Comparison of ENCODE assay signal across 21 cellular contexts in genomic region chr7:2751086-2751485, GRCh38.
DNase-seq lines count a peak whose midpoint lies in the region; ATAC-seq, FAIRE-seq and TF ChIP-seq lines count a peak whose summit lies in the region.
"Had no signal": no experiment of that assay in that cellular context is flagged by ENCODE, and none has a peak within 500 bp of the region (broad histone marks: within the 10 kb centered on the region; RNA-seq: fewer than 3 reads in every experiment).

No MANE protein-coding gene starts in this region.

- H3K4me3 ChIP-seq in GM12878, result no peak overlapping the region
- H3K4me3 ChIP-seq: GM23248, HAP-1, SJSA1 had no signal

- intact Hi-C loops in left ventricle myocardium superior (cut with micrococcal nuclease), result no loop called here
- intact Hi-C loops in Right ventricle myocardium inferior (cut with DNase I), result no loop called here
- intact Hi-C loops in GM12878 (cut with micrococcal nuclease; ENCODE audit: unreplicated experiment), result no loop called here

- TF ChIP-seq EP300 in GM12878 (IDR thresholded peaks at IDR 0.05; ENCODE audit: borderline replicate concordance in 1 of 2, control insufficient read depth in 1 of 2, low read depth in 2 of 2, low read length in 2 of 2), result no peak

- H3K4me1 Mint-ChIP-seq in memory B cell, result peaks cover 24% of the 10 kb centered on the region

- no peaks in the 10 kb centered on the region for H4K20me1 ChIP-seq in GM12878 (ENCODE audit: control insufficient read depth, insufficient read depth)

- H3K9ac ChIP-seq in GM12878 (ENCODE audit: control insufficient read depth, insufficient read depth, low read length), result no peak overlapping the region
- H3K9ac ChIP-seq: GM23248 had no signal

- no peaks in the 10 kb centered on the region for H3K79me2 ChIP-seq in GM12878 (ENCODE audit: control insufficient read depth, insufficient read depth, low read length)

- in situ Hi-C loops in GM12878 (cut with MboI), result no loop called here

- FAIRE-seq in GM12878 (lab: Jason Lieb, UNC) (no peak), urothelium cell line (lab: Jason Lieb, UNC) (no peak)
- FAIRE-seq: GM12892 had no signal

- TF ChIP-seq CTCF in GM12878 (IDR thresholded peaks at IDR 0.05 in 2 of 3, conservative IDR thresholded peaks at IDR 0.05 in 1 of 3; ENCODE audit: control insufficient read depth in 2 of 3, extremely low read depth in 1 of 3, insufficient read depth in 1 of 3, low read depth in 3 of 3, low read length in 3 of 3), result no peak

- no TSS peak for BruUV-seq in GM12878 (replicated peaks; lab: Mats Ljungman, UMichigan)

- no peaks in the 10 kb centered on the region for H3K4me1 ChIP-seq in GM12878 (ENCODE audit: control insufficient read depth, insufficient read depth, low read length)
- H3K4me1 ChIP-seq: HAP-1 had no signal

- TF ChIP-seq POLR2A in GM12878 (IDR thresholded peaks at IDR 0.05; ENCODE audit: low read depth, low read length), result no peak

- RAD21 ChIA-PET in GM12878 (lab: Charles Lee; ENCODE audit: unreplicated experiment), result interaction anchor here (1.0 to 1.6 kb wide), 5 partner anchors 22 to 115 kb away, joined by 3 to 4 read pairs (median 3); no protein-coding TSS in a partner anchor

- no peak for TF ChIP-seq RAD21 in GM12878 (IDR thresholded peaks at IDR 0.05; ENCODE audit: insufficient read depth, low read depth, low read length)

- H3K27me3 ChIP-seq in GM12878 (replicated peaks in 1 of 2; ENCODE audit: control insufficient read depth in 2 of 2, insufficient read depth in 2 of 2, low read length in 1 of 2), result no peaks in the 10 kb centered on the region
- H3K27me3 ChIP-seq: SJSA1 had no signal

- no peak overlapping the region for H3K27ac ChIP-seq in GM12878 (ENCODE audit: control insufficient read depth, insufficient read depth)
- H3K27ac ChIP-seq: GM23248, HL-60, SJSA1 had no signal

- 8% methylated on average over 5 of the region's 5 CpGs for WGBS in GM12878 (ENCODE audit: insufficient coverage, insufficient replicate concordance, low lambda C conversion rate, missing lambda C conversion rate)

- peak overlapping the region; percentile 2 for H3K27ac Mint-ChIP-seq in memory B cell

- H3K27me3 Mint-ChIP-seq in memory B cell, result no peaks in the 10 kb centered on the region
- H3K27me3 Mint-ChIP-seq: CD4-positive, CD25-positive, alpha-beta regulatory T cell had no signal

- peaks cover 30% of the 10 kb centered on the region for H3K36me3 Mint-ChIP-seq in memory B cell

- no peaks in the 10 kb centered on the region; the same call in 2 of the 3 replicates for H3K9me3 ChIP-seq in GM12878 (replicated peaks; ENCODE audit: control insufficient read depth, insufficient read depth, low read length)
- H3K9me3 ChIP-seq: HAP-1, SJSA1 had no signal

- peaks cover 1% of the 10 kb centered on the region for H3K9me3 Mint-ChIP-seq in memory B cell
- H3K9me3 Mint-ChIP-seq: CD4-positive, CD25-positive, alpha-beta regulatory T cell had no signal

- SMC1A ChIA-PET in GM12878 (lab: Charles Lee; ENCODE audit: uncharacterized antibody, unreplicated experiment), result interaction anchor here (0.6 to 2.0 kb wide), 6 partner anchors 9 to 69 kb away, joined by 3 to 9 read pairs (median 4); no protein-coding TSS in a partner anchor

- POLR2A ChIA-PET in GM12878 (lab: Charles Lee), result interaction anchor here (0.6 to 0.9 kb wide), 2 partner anchors 27 to 31 kb away, joined by 3 to 4 read pairs; no protein-coding TSS in a partner anchor

- ATAC-seq in left ventricle myocardium superior, result peak; percentile 57
- no peak for ATAC-seq in Right ventricle myocardium inferior
- ATAC-seq in GM12878, result peak; percentile 81
- ATAC-seq in memory B cell (ENCODE audit: low read depth), result peak; percentile 46

- H3K36me3 ChIP-seq in GM12878 (ENCODE audit: control insufficient read depth in 2 of 2, insufficient read depth in 2 of 2, low read length in 1 of 2), result no peaks in the 10 kb centered on the region
- H3K36me3 ChIP-seq: HAP-1 had no signal

- H3K4me2 ChIP-seq in GM12878 (ENCODE audit: control insufficient read depth, insufficient read depth), result no peak overlapping the region

- CTCF ChIA-PET in GM12878 (lab: Yijun Ruan, JAX), result interaction anchor here (0.6 to 1.2 kb wide), 7 partner anchors 12 to 283 kb away, joined by 3 to 4 read pairs (median 3); no protein-coding TSS in a partner anchor

- DNase-seq in left ventricle myocardium superior (no peak), Right ventricle myocardium inferior (ENCODE audit: missing footprints) (no peak), GM12878 (ENCODE audit: low read depth, low spot score) (no peak), memory B cell (ENCODE audit: low spot score in 2 of 2) (no peak), urothelium cell line (ENCODE audit: low spot score) (no peak), D341Med (ENCODE audit: low spot score) (no peak), NCI-H226 (no peak)
- DNase-seq: CD4-positive, CD25-positive, alpha-beta regulatory T cell; DMS 273 treated with DMSO at 0.1 percent for 48 hours; DMS79 treated with DMSO at 0.1 percent for 48 hours; GM23248; KG1; NCI-H1092; NCI-H1436; NCI-H187 treated with DMSO at 0.1 percent for 48 hours; NCI-H510A; NCI-H748 treated with DMSO at 0.1 percent for 48 hours had no signal

- H2AFZ ChIP-seq in GM12878 (ENCODE audit: control insufficient read depth, low read depth, low read length), result no peak overlapping the region
- H2AFZ ChIP-seq: GM23248 had no signal

- H3K4me3 Mint-ChIP-seq in memory B cell, result no peak overlapping the region
- H3K4me3 Mint-ChIP-seq: CD4-positive, CD25-positive, alpha-beta regulatory T cell had no signal

TF ChIP-seq in GM12878, 131 proteins besides CTCF, POLR2A, EP300 and RAD21:
- 0 out of 2 replicates have a peak, but pooled peaks have one; percentile 7 for TF ChIP-seq RUNX3 (IDR thresholded peaks at IDR 0.05; ENCODE audit: low read length)
- peak; percentile 62 for TF ChIP-seq NR2F1 (conservative IDR thresholded peaks at IDR 0.05)
- TF ChIP-seq CHD1 (IDR thresholded peaks at IDR 0.05; ENCODE audit: low read depth, low read length), result no peak
